ENCODE assay signal across 9 cellular contexts in the genomic region with DNA sequence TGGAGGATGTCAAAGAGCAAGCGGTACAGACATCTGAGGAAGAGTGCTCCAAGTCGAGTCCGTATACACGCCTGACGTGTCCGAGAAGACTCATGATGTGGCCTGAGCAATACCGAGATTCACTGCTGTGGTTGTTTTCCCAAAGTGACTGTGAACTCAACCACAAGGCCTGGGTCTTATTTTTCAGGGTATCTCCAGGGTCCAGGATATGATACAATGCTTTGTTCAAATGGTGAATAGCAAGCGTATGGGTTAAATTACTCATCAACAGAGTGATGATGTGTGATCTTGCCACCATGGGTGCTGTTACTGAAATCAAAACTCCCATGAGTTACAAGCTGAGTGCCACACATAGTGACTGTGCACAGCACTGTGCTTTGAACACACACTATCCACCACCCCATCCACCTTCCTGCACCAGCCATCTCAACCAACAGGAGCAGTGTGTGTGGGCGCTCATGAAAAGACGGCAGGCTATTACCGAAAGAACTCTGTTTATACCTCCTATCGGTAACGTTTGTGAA.
DNase-seq lines count a peak whose midpoint lies in the region; ATAC-seq, FAIRE-seq and TF ChIP-seq lines count a peak whose summit lies in the region.
"Had no signal": no experiment of that assay in that cellular context is flagged by ENCODE, and none has a peak within 500 bp of the region (broad histone marks: within the 10 kb centered on the region; RNA-seq: fewer than 3 reads in every experiment).

No MANE protein-coding gene starts in this region.

- no peaks in the 10 kb centered on the region for H3K36me3 Mint-ChIP-seq in CD8-positive, alpha-beta memory T cell

- 97% methylated on average over 13 of the region's 13 CpGs for WGBS in HepG2 (ENCODE audit: low lambda C conversion rate)
- 64 to 73% methylated on average over 13 of the region's 13 CpGs for WGBS in lower leg skin, 2 donors

- peaks cover 13 to 19% of the 10 kb centered on the region in 2 donors for H3K27me3 Mint-ChIP-seq in CD8-positive, alpha-beta memory T cell

- CTCF ChIA-PET in CD8-positive, alpha-beta memory T cell (lab: Charles Lee), result no interaction called here
- CTCF ChIA-PET in HepG2 (lab: Yijun Ruan, JAX; ENCODE audit: low intra/inter-chr PET ratio, low total read pairs), result no interaction called here

- H3K4me1 Mint-ChIP-seq in CD8-positive, alpha-beta memory T cell, result peaks cover 16 to 29% (median 25%) of the 10 kb centered on the region in 3 donors

- no peak overlapping the region for H3K4me2 ChIP-seq in HepG2 (ENCODE audit: low read depth, low read length)

- peak overlapping the region in 6 of 7 donors; percentile 17 to 77 (median 72) for H3K4me3 Mint-ChIP-seq in CD8-positive, alpha-beta memory T cell

- POLR2A ChIA-PET in CD8-positive, alpha-beta memory T cell (lab: Charles Lee), result no interaction called here
- POLR2A ChIA-PET in HepG2 (lab: Yijun Ruan, JAX), result no interaction called here

- H3K9ac ChIP-seq in HepG2 (ENCODE audit: insufficient read depth, low read depth, low read length), result no peak overlapping the region

- H3K27ac Mint-ChIP-seq in CD8-positive, alpha-beta memory T cell, result peak overlapping the region in 3 of 8 donors; percentile 43 to 71 (median 58)

- H3K4me3 ChIP-seq in CD8-positive, alpha-beta memory T cell (ENCODE audit: low read length), result peak overlapping the region; percentile 38
- H3K4me3 ChIP-seq in bronchial epithelial cell (ENCODE audit: low read depth, low read length), result no peak overlapping the region
- no peak overlapping the region for H3K4me3 ChIP-seq in HepG2 (replicated peaks in 1 of 3; ENCODE audit: insufficient read depth in 1 of 3, low read depth in 2 of 3, low read length in 3 of 3)
- H3K4me3 ChIP-seq in lower leg skin (ENCODE audit: low read depth, poor library complexity, severe bottlenecking), result no peak overlapping the region

- in situ Hi-C loops in HepG2 (cut with HindIII; ENCODE audit: extremely low pct_ligation_motif_present, low pct_unique_long_range_greater_than_20kb), result no loop called here

- intact Hi-C loops in HepG2 (cut with micrococcal nuclease; ENCODE audit: unreplicated experiment) (no loop called here), lower leg skin (cut with DNase I; ENCODE audit: low total_unique reads) (no loop called here)

- TF ChIP-seq POLR2A in HepG2 (IDR thresholded peaks at IDR 0.05; ENCODE audit: insufficient read depth in 1 of 2, low read depth in 2 of 2, low read length in 2 of 2), result no peak
- TF ChIP-seq POLR2A in lower leg skin (IDR thresholded peaks at IDR 0.05), result no peak

- H3K36me3 ChIP-seq in CD8-positive, alpha-beta memory T cell (ENCODE audit: insufficient read depth, low read length), result no peaks in the 10 kb centered on the region
- H3K36me3 ChIP-seq in bronchial epithelial cell (ENCODE audit: control insufficient read depth, insufficient read depth, low read length) (no peaks in the 10 kb centered on the region), HepG2 (replicated peaks in 1 of 2; ENCODE audit: control insufficient read depth in 1 of 2, insufficient read depth in 2 of 2, low read length in 2 of 2) (peaks cover 2 to 12% of the 10 kb centered on the region in 2 experiments; a peak in 2 of 5 replicates)

- no peak for TF ChIP-seq RAD21 in HepG2 (CRISPR knock-in tag; IDR thresholded peaks at IDR 0.05)

- no TSS peak for BruUV-seq in HepG2 (replicated peaks; lab: Mats Ljungman, UMichigan)

- no peaks in the 10 kb centered on the region for H3K9me3 Mint-ChIP-seq in CD8-positive, alpha-beta memory T cell

- no peaks in the 10 kb centered on the region for H3K79me2 ChIP-seq in HepG2 (ENCODE audit: insufficient read depth, low read length)

- no peaks in the 10 kb centered on the region for H3K27me3 ChIP-seq in CD8-positive, alpha-beta memory T cell (ENCODE audit: insufficient read depth, low read length, poor library complexity, severe bottlenecking)
- H3K27me3 ChIP-seq in bronchial epithelial cell (ENCODE audit: control insufficient read depth, insufficient read depth, low read length) (no peaks in the 10 kb centered on the region), HepG2 (ENCODE audit: control insufficient read depth in 1 of 2, insufficient read depth in 2 of 2, low read length in 2 of 2) (no peaks in the 10 kb centered on the region)

- peak in 2 of 5 donors; percentile 3 to 50 for DNase-seq in CD8-positive, alpha-beta memory T cell
- no peak for DNase-seq in HTR-8/SVneo (ENCODE audit: insufficient read length, low spot score)
- no peak for DNase-seq in bronchial epithelial cell (ENCODE audit: low read depth)
- DNase-seq in stimulated activated naive CD8-positive, alpha-beta T cell treated with anti-CD3 and anti-CD28 coated beads, Interleukin-15, Interleukin-2, amounts not matched to agents 100 U/mL and 50 U/mL, for 24 hours, result peak; percentile 66
- DNase-seq in HepG2 (ENCODE audit: low spot score), result no peak
- DNase-seq in DMS153 (lab: John Stamatoyannopoulos, UW), result no peak
- no peak for DNase-seq in lower leg skin (ENCODE audit: low spot score in 2 of 2)

- ATAC-seq in GM21390 (IDR thresholded peaks at IDR 0.05; ENCODE audit: unreplicated experiment), result peak; percentile 83
- ATAC-seq in stimulated activated naive CD8-positive, alpha-beta T cell treated with anti-CD3 and anti-CD28 coated beads, Interleukin-15, Interleukin-2, amounts not matched to agents 100 U/mL and 50 U/mL, for 24 hours, result peak; percentile 95
- ATAC-seq in HepG2, result no peak

- no peaks in the 10 kb centered on the region for H4K20me1 ChIP-seq in HepG2 (ENCODE audit: insufficient read depth, low read length)

- no peak overlapping the region for H2AFZ ChIP-seq in HepG2 (ENCODE audit: low read length)

- no peak for TF ChIP-seq EP300 in HepG2 (IDR thresholded peaks at IDR 0.05; ENCODE audit: low read depth in 2 of 2, low read length in 2 of 2)
- no peak for TF ChIP-seq EP300 in HepG2 (CRISPR knock-in tag; IDR thresholded peaks at IDR 0.05; ENCODE audit: borderline replicate concordance)

- H3K27ac ChIP-seq in CD8-positive, alpha-beta memory T cell (ENCODE audit: low read depth, low read length), result no peak overlapping the region
- H3K27ac ChIP-seq in HepG2 (ENCODE audit: extremely low read length, insufficient read depth, low read length), result no peak overlapping the region

- TF ChIP-seq CTCF in bronchial epithelial cell (IDR thresholded peaks at IDR 0.05; ENCODE audit: insufficient read depth, low read length, severe bottlenecking) (no peak), HepG2 (CRISPR knock-in tag; IDR thresholded peaks at IDR 0.05) (no peak), lower leg skin (IDR thresholded peaks at IDR 0.05) (no peak)

- no peaks in the 10 kb centered on the region for H3K9me3 ChIP-seq in CD8-positive, alpha-beta memory T cell (ENCODE audit: low read length)
- H3K9me3 ChIP-seq in HepG2 (ENCODE audit: low read length), result no peaks in the 10 kb centered on the region

- FAIRE-seq in HTR-8/SVneo (lab: Jason Lieb, UNC), result peak; percentile 60
- peak; percentile 28 for FAIRE-seq in bronchial epithelial cell (lab: Jason Lieb, UNC)
- no peak for FAIRE-seq in HepG2 (lab: Jason Lieb, UNC)
- FAIRE-seq: colon had no signal

- H3K4me1 ChIP-seq in CD8-positive, alpha-beta memory T cell (ENCODE audit: insufficient read depth, low read length), result no peaks in the 10 kb centered on the region
- no peaks in the 10 kb centered on the region for H3K4me1 ChIP-seq in HepG2 (ENCODE audit: insufficient read depth, low read length)

TF ChIP-seq in HepG2, 621 proteins besides CTCF, POLR2A, EP300 and RAD21:
- no peak for TF ChIP-seq CHCHD3 (CRISPR knock-in tag; IDR thresholded peaks at IDR 0.05)
- no peak for TF ChIP-seq SUZ12 (IDR thresholded peaks at IDR 0.05; ENCODE audit: low read depth, low read length)
- TF ChIP-seq, protein P1, sequence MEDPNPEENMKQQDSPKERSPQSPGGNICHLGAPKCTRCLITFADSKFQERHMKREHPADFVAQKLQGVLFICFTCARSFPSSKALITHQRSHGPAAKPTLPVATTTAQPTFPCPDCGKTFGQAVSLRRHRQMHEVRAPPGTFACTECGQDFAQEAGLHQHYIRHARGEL (CRISPR knock-in tag; IDR thresholded peaks at IDR 0.05), result no peak
- TF ChIP-seq, protein P2, sequence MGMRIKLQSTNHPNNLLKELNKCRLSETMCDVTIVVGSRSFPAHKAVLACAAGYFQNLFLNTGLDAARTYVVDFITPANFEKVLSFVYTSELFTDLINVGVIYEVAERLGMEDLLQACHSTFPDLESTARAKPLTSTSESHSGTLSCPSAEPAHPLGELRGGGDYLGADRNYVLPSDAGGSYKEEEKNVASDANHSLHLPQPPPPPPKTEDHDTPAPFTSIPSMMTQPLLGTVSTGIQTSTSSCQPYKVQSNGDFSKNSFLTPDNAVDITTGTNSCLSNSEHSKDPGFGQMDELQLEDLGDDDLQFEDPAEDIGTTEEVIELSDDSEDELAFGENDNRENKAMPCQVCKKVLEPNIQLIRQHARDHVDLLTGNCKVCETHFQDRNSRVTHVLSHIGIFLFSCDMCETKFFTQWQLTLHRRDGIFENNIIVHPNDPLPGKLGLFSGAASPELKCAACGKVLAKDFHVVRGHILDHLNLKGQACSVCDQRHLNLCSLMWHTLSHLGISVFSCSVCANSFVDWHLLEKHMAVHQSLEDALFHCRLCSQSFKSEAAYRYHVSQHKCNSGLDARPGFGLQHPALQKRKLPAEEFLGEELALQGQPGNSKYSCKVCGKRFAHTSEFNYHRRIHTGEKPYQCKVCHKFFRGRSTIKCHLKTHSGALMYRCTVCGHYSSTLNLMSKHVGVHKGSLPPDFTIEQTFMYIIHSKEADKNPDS (CRISPR knock-in tag; IDR thresholded peaks at IDR 0.05), result no peak
- no peak for TF ChIP-seq PHF21A (CRISPR knock-in tag; IDR thresholded peaks at IDR 0.05)
TF ChIP-seq in HepG2: peak in this region for 0.
